ENCODE assay signal across 1 cellular context in the genomic region with DNA sequence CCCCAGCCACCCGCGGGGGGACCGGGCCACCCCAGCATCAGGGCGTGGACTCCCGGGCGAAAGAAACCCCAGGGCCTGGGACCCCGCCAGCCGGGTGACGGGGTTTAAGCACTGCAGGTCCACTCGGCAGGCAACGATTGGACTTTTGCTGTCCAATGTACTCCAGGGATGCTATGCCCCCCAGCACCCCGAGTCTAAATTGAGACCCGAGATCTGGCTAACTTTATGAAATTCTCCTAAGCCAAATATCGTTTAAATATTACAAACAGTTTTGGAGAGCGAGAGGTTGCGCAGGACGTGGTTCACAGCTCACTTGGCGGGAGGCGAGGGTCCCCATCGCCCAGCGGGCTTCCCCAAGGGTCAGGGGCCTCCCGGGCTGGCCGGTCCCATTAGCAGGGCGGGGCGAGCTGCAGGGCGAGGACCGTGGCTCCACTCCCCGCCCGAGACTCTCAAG.
TF ChIP-seq lines count a peak whose summit lies in the region.

No MANE protein-coding gene starts in this region.

TF ChIP-seq in WTC11, 78 proteins besides CTCF, POLR2A, EP300 and RAD21 (continued from another document):
- TF ChIP-seq, protein P1, sequence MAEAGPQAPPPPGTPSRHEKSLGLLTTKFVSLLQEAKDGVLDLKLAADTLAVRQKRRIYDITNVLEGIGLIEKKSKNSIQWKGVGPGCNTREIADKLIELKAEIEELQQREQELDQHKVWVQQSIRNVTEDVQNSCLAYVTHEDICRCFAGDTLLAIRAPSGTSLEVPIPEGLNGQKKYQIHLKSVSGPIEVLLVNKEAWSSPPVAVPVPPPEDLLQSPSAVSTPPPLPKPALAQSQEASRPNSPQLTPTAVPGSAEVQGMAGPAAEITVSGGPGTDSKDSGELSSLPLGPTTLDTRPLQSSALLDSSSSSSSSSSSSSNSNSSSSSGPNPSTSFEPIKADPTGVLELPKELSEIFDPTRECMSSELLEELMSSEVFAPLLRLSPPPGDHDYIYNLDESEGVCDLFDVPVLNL (CRISPR knock-in tag; IDR thresholded peaks at IDR 0.05; ENCODE audit: borderline replicate concordance, low read depth), result no peak
